8 cellular contexts compared by ENCODE assay signal in the genomic region with DNA sequence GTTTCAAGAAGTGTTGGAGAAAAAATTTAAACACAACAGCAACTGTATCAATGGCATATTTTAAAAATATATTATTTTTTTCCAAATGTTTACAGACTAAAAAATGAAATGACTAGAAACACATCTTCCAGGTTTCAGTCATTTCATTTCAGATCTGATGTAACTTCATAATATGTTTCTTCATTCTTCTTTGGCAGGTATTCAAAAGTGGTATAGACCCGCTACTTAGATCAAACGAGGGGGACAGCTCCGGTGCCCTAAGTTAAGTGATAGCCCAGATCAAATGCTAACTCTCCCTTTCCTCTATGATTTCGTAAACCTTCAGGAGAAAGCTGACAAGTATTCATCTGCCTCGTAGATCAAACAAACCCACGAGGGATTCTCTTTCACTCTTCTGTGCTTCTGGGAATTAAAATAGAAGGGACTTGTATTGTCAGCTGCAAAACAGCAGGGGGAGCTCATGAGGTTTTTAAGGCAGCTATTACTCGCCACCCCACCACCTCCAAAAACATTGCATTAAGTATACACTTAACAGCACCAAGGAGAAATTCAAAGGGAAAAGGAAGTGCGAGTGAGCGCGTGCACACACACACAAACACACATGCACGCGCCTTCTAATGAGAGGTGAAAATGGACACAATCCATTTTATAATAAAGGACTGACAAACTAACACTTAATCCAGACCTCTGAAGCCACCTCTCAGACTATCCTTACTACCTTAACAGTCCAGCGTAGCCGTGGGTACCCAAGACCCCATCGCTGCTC.
A peak's percentile ranks its signal among the peaks of the same experiment; 100 is the strongest.
DNase-seq lines count a peak whose midpoint lies in the region; ATAC-seq lines count a peak whose summit lies in the region.

No MANE protein-coding gene starts in this region.

- ATAC-seq in GM18858 (IDR thresholded peaks at IDR 0.05; ENCODE audit: unreplicated experiment) (peak; percentile 66), HG03378 (IDR thresholded peaks at IDR 0.05; ENCODE audit: unreplicated experiment) (peak; percentile 81), HG03097 (IDR thresholded peaks at IDR 0.05; ENCODE audit: low FRiP score, unreplicated experiment) (no peak)

- peak; percentile 66 for DNase-seq in Ammon's horn (ENCODE audit: low spot score)
- DNase-seq in NOMO-1 treated with DMSO at 0.1 percent for 48 hours (lab: John Stamatoyannopoulos, UW; ENCODE audit: unreplicated experiment) = peak; percentile 77
- DNase-seq in activated T-cell treated with anti-CD3 and anti-CD28 coated beads for 4 hours = peak; percentile 38
- peak; percentile 64 for DNase-seq in fibroblast of gingiva (ENCODE audit: low read depth)
- DNase-seq in non-pigmented ciliary epithelial cell (ENCODE audit: low read depth) = peak; percentile 23

Comparison
In these comparisons a context has a peak if more than half of its experiments do, and no peak if none do; other contexts are left out.
1. DNase-seq: peak in every context shown above with its lines; median percentile 77 in NOMO-1 treated with DMSO at 0.1 percent for 48 hours; 66 in Ammon's horn; 64 in fibroblast of gingiva; 38 in activated T-cell treated with anti-CD3 and anti-CD28 coated beads for 4 hours; 23 in non-pigmented ciliary epithelial cell.